Comparison of ENCODE assay signal across 27 cellular contexts in genomic region chr10:109178576-109178975, GRCh38.
"Had no signal": no experiment of that assay in that cellular context is flagged by ENCODE, and none has a peak within 500 bp of the region (broad histone marks: within the 10 kb centered on the region; RNA-seq: fewer than 3 reads in every experiment).

No MANE protein-coding gene starts in this region.

- H3K4me3 ChIP-seq: heart right ventricle, left lung, mucosa of descending colon, ovary, psoas muscle, sigmoid colon, skin epidermis, spleen, testis, tibial artery had no signal

- DNase-seq: effector CD8-positive, alpha-beta T cell; endodermal cell; foreskin melanocyte; glutamatergic neuron; heart right ventricle; hippocampal formation; left cardiac atrium; left lung; mesenchymal stem cell; mucosa of descending colon; naive thymus-derived CD8-positive, alpha-beta T cell; occipital lobe; ovary; posterior cingulate gyrus; psoas muscle; right cardiac atrium; sigmoid colon; spleen; stimulated activated CD4-positive, alpha-beta T cell treated with anti-CD3 and anti-CD28 coated beads, Interleukin-4, amount 100 ng/mL, for 4 hours; stimulated activated naive CD8-positive, alpha-beta T cell treated with anti-CD3 and anti-CD28 coated beads, Interleukin-15, Interleukin-2, amounts not matched to agents 100 U/mL and 50 U/mL, for 24 hours; substantia nigra; testis; tibial artery had no signal

- H3K27me3 ChIP-seq: heart right ventricle, left lung, ovary, sigmoid colon, spleen, testis, tibial artery had no signal

- H3K9me3 ChIP-seq: mucosa of descending colon, psoas muscle, testis, tibial artery had no signal

- H3K36me3 ChIP-seq: heart right ventricle, left lung, ovary, sigmoid colon, spleen, tibial artery had no signal

- H3K4me1 ChIP-seq: heart right ventricle, left lung, psoas muscle, sigmoid colon, spleen, testis, tibial artery had no signal

- ATAC-seq: esophagus mucosa; heart right ventricle; left cardiac atrium; left lung; mucosa of descending colon; naive thymus-derived CD8-positive, alpha-beta T cell; psoas muscle; right cardiac atrium; stimulated activated memory B cell treated with anti-CD40 and anti-IgM and Interleukin-4, amounts not matched to agents 10 μg/mL and 1 μg/mL and 100 μg/mL, for 72 hours; stimulated activated naive CD8-positive, alpha-beta T cell treated with anti-CD3 and anti-CD28 coated beads, Interleukin-15, Interleukin-2, amounts not matched to agents 100 U/mL and 50 U/mL, for 24 hours had no signal

- H3K27ac ChIP-seq: epithelial cell of prostate, heart right ventricle, left lung, ovary, psoas muscle, sigmoid colon, skin epidermis, spleen, testis, tibial artery had no signal
